8 cellular contexts compared by ENCODE assay signal in genomic region chr9:127449332-127449966, GRCh38. TPM values are rescaled to one million over a fixed set of nuclear protein-coding genes. Genes with fewer than 3 reads are reported as not detected.
DNase-seq lines count a peak whose midpoint lies in the region; ATAC-seq and TF ChIP-seq lines count a peak whose summit lies in the region.

No MANE protein-coding gene starts in this region.

- no peak for TF ChIP-seq CTCF in MCF 10A (IDR thresholded peaks at IDR 0.05; ENCODE audit: unreplicated experiment)
- no peak for TF ChIP-seq CTCF in omental fat pad (IDR thresholded peaks at IDR 0.05)

- H4K20me1 ChIP-seq in BLaER1, result peaks cover 66% of the 10 kb centered on the region

- CTCF ChIA-PET in MCF 10A (lab: Yijun Ruan, JAX), result interaction anchor here (0.7 kb wide), 1 partner anchor 236 kb away, joined by 4 read pairs; no protein-coding TSS in a partner anchor

- H3K9me3 Mint-ChIP-seq in MCF 10A (ENCODE audit: unreplicated experiment), result no peaks in the 10 kb centered on the region

- H3K4me3 ChIP-seq in BLaER1 (peak overlapping the region; percentile 98), muscle layer of colon (ENCODE audit: low read depth in 1 of 2, low read length in 2 of 2) (peak overlapping the region; percentile 84 to 94)

- H3K27ac Mint-ChIP-seq in MCF 10A (ENCODE audit: low read depth, unreplicated experiment), result peak overlapping the region; percentile 97

- no TSS peak for BruUV-seq in MCF 10A (replicated peaks; lab: Mats Ljungman, UMichigan)

- POLR2A ChIA-PET in MCF 10A (lab: Yijun Ruan, JAX), result interaction anchor here (0.5 to 3.6 kb wide), 22 partner anchors 9 to 401 kb away, joined by 3 to 91 read pairs (median 6); partner anchors contain the start of genes CDK9, SLC2A8, STXBP1 and ZNF79

- no peaks in the 10 kb centered on the region for H3K27me3 ChIP-seq in BLaER1
- H3K27me3 ChIP-seq in muscle layer of colon (ENCODE audit: control insufficient read depth in 1 of 2, insufficient read depth in 2 of 2, low read length in 2 of 2), result no peaks in the 10 kb centered on the region

- H3K9ac ChIP-seq in BLaER1 (peak overlapping the region; percentile 99), muscle layer of colon (ENCODE audit: low read length) (peak overlapping the region; percentile 82)

- H3K4me1 ChIP-seq in BLaER1 (peaks cover 36% of the 10 kb centered on the region), muscle layer of colon (ENCODE audit: insufficient read depth, low read length) (peaks cover 35% of the 10 kb centered on the region)

- H3K36me3 ChIP-seq in BLaER1, result peaks cover 63% of the 10 kb centered on the region
- peaks cover 61% of the 10 kb centered on the region for H3K36me3 ChIP-seq in KOPT-K1 (ENCODE audit: insufficient read depth, low read length)
- H3K36me3 ChIP-seq in muscle layer of colon (ENCODE audit: insufficient read depth, low read length), result peaks cover 57% of the 10 kb centered on the region

- DNase-seq in MCF 10A (ENCODE audit: unreplicated experiment) (peak; percentile 18), DMS153 (lab: John Stamatoyannopoulos, UW) (no peak), NCI-H446 (lab: John Stamatoyannopoulos, UW) (no peak), iPS-NIHi7 (ENCODE audit: extremely low spot score) (no peak), omental fat pad (ENCODE audit: low spot score) (no peak)

- H3K4me2 ChIP-seq in BLaER1, result peak overlapping the region; percentile 99

- H3K36me3 Mint-ChIP-seq in MCF 10A (ENCODE audit: insufficient read depth, unreplicated experiment), result peaks cover 86% of the 10 kb centered on the region

- peak overlapping the region; percentile 93 for H3K4me3 Mint-ChIP-seq in MCF 10A (ENCODE audit: unreplicated experiment)

- intact Hi-C loops in MCF 10A (cut with micrococcal nuclease), result loop anchor here (5.0 to 10.0 kb wide), 2 partner anchors 87 to 235 kb away; no protein-coding TSS in a partner anchor

- no peaks in the 10 kb centered on the region for H3K27me3 Mint-ChIP-seq in MCF 10A (ENCODE audit: insufficient read depth, unreplicated experiment)

- ATAC-seq in omental fat pad (ENCODE audit: low FRiP score), result no peak

- peak overlapping the region; percentile 99 for H3K27ac ChIP-seq in BLaER1
- peak overlapping the region; percentile 81 for H3K27ac ChIP-seq in KOPT-K1 (ENCODE audit: low read depth, low read length, poor library complexity, severe bottlenecking)
- peak overlapping the region; percentile 95 for H3K27ac ChIP-seq in muscle layer of colon (ENCODE audit: low read depth, low read length)

- H3K4me1 Mint-ChIP-seq in MCF 10A (ENCODE audit: insufficient read depth, unreplicated experiment), result peaks cover 47% of the 10 kb centered on the region

- H3K9me3 ChIP-seq in BLaER1, result peaks cover 20% of the 10 kb centered on the region
- H3K9me3 ChIP-seq in KOPT-K1 (ENCODE audit: insufficient read depth, low read length, poor library complexity, severe bottlenecking), result no peaks in the 10 kb centered on the region
- no peaks in the 10 kb centered on the region for H3K9me3 ChIP-seq in muscle layer of colon (ENCODE audit: low read length)

RNA-seq across cellular contexts. Expression of gene RPL12, which starts 1.8 kb away (rescaled TPM):
- total RNA-seq in MCF 10A (2022) (3,086 and 3,252 TPM in 2 replicates), omental fat pad (1,000 to 10,000 TPM; 2,044 to 2,498 (median 2,365) TPM)

RNA-seq across cellular contexts. Expression of gene LRSAM1, which starts 1.9 kb away (rescaled TPM):
- total RNA-seq in MCF 10A (2022) (23.5 and 26.2 TPM in 2 replicates), omental fat pad (10 to 100 TPM in 2 of 4 donors, 1 to 10 TPM in 2; 8.3 to 14.6 (median 10.8) TPM)

RNA-seq across cellular contexts. Expression of gene ZNF79, which starts 25.3 kb away (rescaled TPM):
- total RNA-seq in MCF 10A (2022), result 7.9 and 9.3 TPM in 2 replicates
- 10 to 100 TPM in 1 of 4 donors, 1 to 10 TPM in 3; 5.0 to 15.4 (median 6.3) TPM for total RNA-seq in omental fat pad

RNA-seq across cellular contexts. Expression of gene SLC2A8, which starts 52.5 kb away (rescaled TPM):
- total RNA-seq in MCF 10A (2022), result 13.7 and 14.0 TPM in 2 replicates
- total RNA-seq in omental fat pad, result 10 to 100 TPM; 12.2 to 28.0 (median 17.8) TPM
